In the genomic region with DNA sequence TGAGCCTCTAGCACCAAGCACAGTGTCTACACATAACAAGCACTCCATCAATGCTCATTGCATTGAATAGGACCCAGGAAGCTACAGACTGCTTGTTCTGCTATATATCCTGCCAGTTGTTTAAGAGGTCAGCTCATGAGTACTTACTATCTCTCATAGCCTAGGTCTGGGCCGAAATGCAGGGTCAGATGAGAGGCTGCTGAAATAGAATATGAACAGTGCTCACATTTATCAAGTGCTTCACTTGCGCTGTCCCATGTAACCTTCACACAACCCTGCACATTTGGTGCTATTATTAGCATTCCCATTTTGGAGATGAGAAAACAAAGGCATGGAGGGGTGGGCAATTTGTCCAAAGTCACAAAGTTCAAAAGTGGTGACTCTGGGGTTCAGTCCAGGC, we compare ENCODE assay signal across 1 cellular context.
TF ChIP-seq lines count a peak whose summit lies in the region.

No MANE protein-coding gene starts in this region.

TF ChIP-seq in HepG2, 621 proteins besides CTCF, POLR2A, EP300 and RAD21:
- TF ChIP-seq, protein P1, sequence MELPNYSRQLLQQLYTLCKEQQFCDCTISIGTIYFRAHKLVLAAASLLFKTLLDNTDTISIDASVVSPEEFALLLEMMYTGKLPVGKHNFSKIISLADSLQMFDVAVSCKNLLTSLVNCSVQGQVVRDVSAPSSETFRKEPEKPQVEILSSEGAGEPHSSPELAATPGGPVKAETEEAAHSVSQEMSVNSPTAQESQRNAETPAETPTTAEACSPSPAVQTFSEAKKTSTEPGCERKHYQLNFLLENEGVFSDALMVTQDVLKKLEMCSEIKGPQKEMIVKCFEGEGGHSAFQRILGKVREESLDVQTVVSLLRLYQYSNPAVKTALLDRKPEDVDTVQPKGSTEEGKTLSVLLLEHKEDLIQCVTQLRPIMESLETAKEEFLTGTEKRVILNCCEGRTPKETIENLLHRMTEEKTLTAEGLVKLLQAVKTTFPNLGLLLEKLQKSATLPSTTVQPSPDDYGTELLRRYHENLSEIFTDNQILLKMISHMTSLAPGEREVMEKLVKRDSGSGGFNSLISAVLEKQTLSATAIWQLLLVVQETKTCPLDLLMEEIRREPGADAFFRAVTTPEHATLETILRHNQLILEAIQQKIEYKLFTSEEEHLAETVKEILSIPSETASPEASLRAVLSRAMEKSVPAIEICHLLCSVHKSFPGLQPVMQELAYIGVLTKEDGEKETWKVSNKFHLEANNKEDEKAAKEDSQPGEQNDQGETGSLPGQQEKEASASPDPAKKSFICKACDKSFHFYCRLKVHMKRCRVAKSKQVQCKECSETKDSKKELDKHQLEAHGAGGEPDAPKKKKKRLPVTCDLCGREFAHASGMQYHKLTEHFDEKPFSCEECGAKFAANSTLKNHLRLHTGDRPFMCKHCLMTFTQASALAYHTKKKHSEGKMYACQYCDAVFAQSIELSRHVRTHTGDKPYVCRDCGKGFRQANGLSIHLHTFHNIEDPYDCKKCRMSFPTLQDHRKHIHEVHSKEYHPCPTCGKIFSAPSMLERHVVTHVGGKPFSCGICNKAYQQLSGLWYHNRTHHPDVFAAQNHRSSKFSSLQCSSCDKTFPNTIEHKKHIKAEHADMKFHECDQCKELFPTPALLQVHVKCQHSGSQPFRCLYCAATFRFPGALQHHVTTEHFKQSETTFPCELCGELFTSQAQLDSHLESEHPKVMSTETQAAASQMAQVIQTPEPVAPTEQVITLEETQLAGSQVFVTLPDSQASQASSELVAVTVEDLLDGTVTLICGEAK (IDR thresholded peaks at IDR 0.05): no peak
- TF ChIP-seq, protein P1 (CRISPR knock-in tag; IDR thresholded peaks at IDR 0.05): no peak
- TF ChIP-seq ZNF629 (CRISPR knock-in tag; conservative IDR thresholded peaks at IDR 0.05): 0 out of 2 replicates have a peak, but pooled peaks have one; percentile 14
TF ChIP-seq in HepG2: peak in this region for 1.
